24 cellular contexts compared by ENCODE assay signal in the genomic region with DNA sequence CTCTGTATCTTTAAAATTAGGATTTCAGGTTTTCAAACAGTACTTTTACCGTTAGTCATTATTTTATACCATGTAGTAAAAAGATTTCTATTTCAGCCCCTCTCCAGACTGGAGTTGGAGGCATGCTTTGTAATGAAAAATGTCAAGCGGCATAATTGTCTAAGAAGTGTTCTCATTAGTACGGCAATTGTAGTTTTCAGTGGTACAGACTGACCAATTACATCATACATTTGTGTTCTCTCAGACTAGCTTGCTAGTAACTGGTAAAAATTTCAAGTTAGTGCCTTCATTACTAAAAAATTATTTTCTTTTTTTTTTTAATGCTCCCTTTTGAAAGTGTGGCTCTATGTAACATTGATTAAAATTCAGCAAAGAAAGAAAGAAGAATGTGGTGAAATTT. TPM values are rescaled to one million over a fixed set of nuclear protein-coding genes. Genes with fewer than 3 reads are reported as not detected.
"Had no signal": no experiment of that assay in that cellular context is flagged by ENCODE, and none has a peak within 500 bp of the region (broad histone marks: within the 10 kb centered on the region; RNA-seq: fewer than 3 reads in every experiment).

No MANE protein-coding gene starts in this region.

- H3K9me3 Mint-ChIP-seq: activated CD4-positive, alpha-beta memory T cell treated with anti-CD3 and anti-CD28 coated beads, Interleukin-2, amount 10 ng/mL, durations not matched to agents 7 days and 5 days; activated naive CD8-positive, alpha-beta T cell treated with anti-CD3 and anti-CD28 coated beads, Interleukin-2, amount 10 ng/mL, durations not matched to agents 7 days and 5 days; T-cell had no signal

- DNase-seq: activated CD4-positive, alpha-beta memory T cell treated with anti-CD3 and anti-CD28 coated beads, Interleukin-2, amount 10 ng/mL, durations not matched to agents 7 days and 5 days; activated CD4-positive, alpha-beta T cell treated with anti-CD3 and anti-CD28 coated beads for 36 hours; activated CD4-positive, alpha-beta T cell treated with anti-CD3 and anti-CD28 coated beads, Interleukin-2, amount 50 U/mL, for 1 hour; activated naive CD4-positive, alpha-beta T cell treated with anti-CD3 and anti-CD28 coated beads, Interleukin-2, amount 50 U/mL, for 16 hours; activated naive CD8-positive, alpha-beta T cell treated with anti-CD3 and anti-CD28 coated beads, Interleukin-2, amount 10 ng/mL, durations not matched to agents 7 days and 5 days; activated T-cell treated with anti-CD3 and anti-CD28 coated beads for 4 hours; activated T-cell treated with anti-CD3 and anti-CD28 coated beads, Interleukin-2, amount 50 U/mL, for 48 hours; adrenal gland; aorta; Karpas-422; MM.1S; NCI-H1105; NCI-H1436; NCI-H1694 treated with DMSO at 0.1 percent for 48 hours; NCI-H2029 treated with DMSO at 0.1 percent for 48 hours; NCI-H510A treated with DMSO at 0.1 percent for 48 hours; PC-3; SIG-M5; T-cell had no signal

- H3K27me3 Mint-ChIP-seq: activated CD4-positive, alpha-beta memory T cell treated with anti-CD3 and anti-CD28 coated beads, Interleukin-2, amount 10 ng/mL, durations not matched to agents 7 days and 5 days; activated CD4-positive, alpha-beta T cell treated with anti-CD3 and anti-CD28 coated beads for 36 hours; activated naive CD8-positive, alpha-beta T cell treated with anti-CD3 and anti-CD28 coated beads, Interleukin-2, amount 10 ng/mL, durations not matched to agents 7 days and 5 days; T-cell had no signal

- H3K9me3 ChIP-seq: adrenal gland, breast epithelium had no signal

- H3K4me3 Mint-ChIP-seq: activated CD4-positive, alpha-beta memory T cell treated with anti-CD3 and anti-CD28 coated beads, Interleukin-2, amount 10 ng/mL, durations not matched to agents 7 days and 5 days; activated CD4-positive, alpha-beta T cell treated with anti-CD3 and anti-CD28 coated beads for 36 hours; activated naive CD8-positive, alpha-beta T cell treated with anti-CD3 and anti-CD28 coated beads, Interleukin-2, amount 10 ng/mL, durations not matched to agents 7 days and 5 days; T-cell had no signal

- H3K27ac ChIP-seq: adrenal gland, breast epithelium, VCaP had no signal

- ATAC-seq: activated CD4-positive, alpha-beta T cell treated with anti-CD3 and anti-CD28 coated beads for 36 hours; K562; PC-3; T-cell had no signal

- H3K36me3 ChIP-seq: breast epithelium had no signal

- H3K27ac Mint-ChIP-seq: activated CD4-positive, alpha-beta memory T cell treated with anti-CD3 and anti-CD28 coated beads, Interleukin-2, amount 10 ng/mL, durations not matched to agents 7 days and 5 days; activated CD4-positive, alpha-beta T cell treated with anti-CD3 and anti-CD28 coated beads for 36 hours; activated naive CD8-positive, alpha-beta T cell treated with anti-CD3 and anti-CD28 coated beads, Interleukin-2, amount 10 ng/mL, durations not matched to agents 7 days and 5 days; T-cell had no signal

- H3K4me3 ChIP-seq: adrenal gland, breast epithelium, K562 had no signal

- H3K27me3 ChIP-seq: adrenal gland, breast epithelium had no signal

RNA-seq across cellular contexts. Expression of a gene that starts 36.0 kb away (rescaled TPM):
- total RNA-seq: activated CD4-positive, alpha-beta memory T cell treated with anti-CD3 and anti-CD28 coated beads, Interleukin-2, amount 10 ng/mL, durations not matched to agents 7 days and 5 days; activated CD4-positive, alpha-beta T cell treated with anti-CD3 and anti-CD28 coated beads for 36 hours; activated CD8-positive, alpha-beta memory T cell treated with anti-CD3 and anti-CD28 coated beads for 36 hours; activated naive CD8-positive, alpha-beta T cell treated with anti-CD3 and anti-CD28 coated beads, Interleukin-2, amount 10 ng/mL, durations not matched to agents 7 days and 5 days; aorta; breast epithelium; PC-3; T-cell; T-helper 2 cell treated with Interferon-gamma antibody and Interleukin-4, amounts not matched to agents 100 ng/mL and 5 ng/mL, for 36 hours had no signal
- polyA plus RNA-seq: aorta had no signal
